17 cellular contexts compared by ENCODE assay signal in genomic region chr5:52772668-52773067, GRCh38.
"Had no signal": no experiment of that assay in that cellular context is flagged by ENCODE, and none has a peak within 500 bp of the region (broad histone marks: within the 10 kb centered on the region; RNA-seq: fewer than 3 reads in every experiment).

No MANE protein-coding gene starts in this region.

- H3K27me3 Mint-ChIP-seq: activated naive CD4-positive, alpha-beta T cell treated with anti-CD3 and anti-CD28 coated beads, Interleukin-2, amount 10 ng/mL, durations not matched to agents 7 days and 5 days; stimulated activated naive CD8-positive, alpha-beta T cell treated with anti-CD3 and anti-CD28 coated beads, Interleukin-15, amount 100 ng/mL, for 72 hours had no signal

- H3K27me3 ChIP-seq: cardiac muscle cell, right atrium auricular region, suprapubic skin had no signal

- H3K4me3 Mint-ChIP-seq: activated naive CD4-positive, alpha-beta T cell treated with anti-CD3 and anti-CD28 coated beads, Interleukin-2, amount 10 ng/mL, durations not matched to agents 7 days and 5 days; activated T-cell treated with anti-CD3 and anti-CD28 coated beads, Interleukin-2, amount 50 U/mL, for 24 hours had no signal

- H3K4me3 ChIP-seq: cardiac muscle cell, prostate gland, right atrium auricular region, skin epidermis, suprapubic skin had no signal

- H3K4me1 ChIP-seq: prostate gland, right atrium auricular region, suprapubic skin had no signal

- H3K27ac ChIP-seq: cardiac muscle cell, prostate gland, skin epidermis, suprapubic skin had no signal

- DNase-seq: activated CD4-positive, alpha-beta T cell treated with anti-CD3 and anti-CD28 coated beads, Interleukin-2, amount 50 U/mL, for 48 hours; activated naive CD4-positive, alpha-beta T cell treated with anti-CD3 and anti-CD28 coated beads, Interleukin-2, amount 10 ng/mL, durations not matched to agents 7 days and 5 days; activated T-cell treated with anti-CD3 and anti-CD28 coated beads, Interleukin-2, amount 50 U/mL, for 24 hours; amygdala; hippocampal formation; left colon; stimulated activated CD4-positive, alpha-beta T cell treated with anti-CD3 and anti-CD28 coated beads, Interleukin-15, amount 100 ng/mL, for 24 hours; stimulated activated CD4-positive, alpha-beta T cell treated with anti-CD3 and anti-CD28 coated beads, Interleukin-2, amount 100 ng/mL, for 48 hours; stimulated activated naive CD8-positive, alpha-beta T cell treated with anti-CD3 and anti-CD28 coated beads, Interleukin-15, amount 100 ng/mL, for 72 hours; SW 1271; trophoblast cell had no signal

- H3K36me3 ChIP-seq: cardiac muscle cell, prostate gland, right atrium auricular region, suprapubic skin had no signal

- ATAC-seq: activated CD4-positive, CD25-positive, alpha-beta regulatory T cell treated with anti-CD3 and anti-CD28 coated beads, Interleukin-2, amount 50 U/mL, for 24 hours; left colon; stimulated activated naive CD8-positive, alpha-beta T cell treated with anti-CD3 and anti-CD28 coated beads, Interleukin-15, amount 100 ng/mL, for 72 hours had no signal

- H3K9me3 ChIP-seq: prostate gland, right atrium auricular region, suprapubic skin had no signal

- H3K9me3 Mint-ChIP-seq: activated T-cell treated with anti-CD3 and anti-CD28 coated beads, Interleukin-2, amount 50 U/mL, for 24 hours; stimulated activated naive CD8-positive, alpha-beta T cell treated with anti-CD3 and anti-CD28 coated beads, Interleukin-15, amount 100 ng/mL, for 72 hours had no signal
